ENCODE assay signal across 10 cellular contexts in genomic region chr2:226970362-226970761, GRCh38.
A peak's percentile ranks its signal among the peaks of the same experiment; 100 is the strongest.
DNase-seq lines count a peak whose midpoint lies in the region; ATAC-seq and TF ChIP-seq lines count a peak whose summit lies in the region.
"Had no signal": no experiment of that assay in that cellular context is flagged by ENCODE, and none has a peak within 500 bp of the region (broad histone marks: within the 10 kb centered on the region; RNA-seq: fewer than 3 reads in every experiment).

No MANE protein-coding gene starts in this region.

- no peak overlapping the region for H3K9ac ChIP-seq in endodermal cell (ENCODE audit: extremely low read depth, low read length, poor library complexity, severe bottlenecking)
- H3K9ac ChIP-seq: BLaER1 had no signal

- no peaks in the 10 kb centered on the region for H3K27me3 Mint-ChIP-seq in CD8-positive, alpha-beta T cell (ENCODE audit: low read depth)
- H3K27me3 Mint-ChIP-seq in activated naive CD8-positive, alpha-beta T cell treated with anti-CD3 and anti-CD28 coated beads, Interleukin-2, amount 10 ng/mL, durations not matched to agents 7 days and 5 days = no peaks in the 10 kb centered on the region
- H3K27me3 Mint-ChIP-seq in endodermal cell (ENCODE audit: insufficient read depth) = no peaks in the 10 kb centered on the region

- H3K27me3 ChIP-seq in CD8-positive, alpha-beta T cell (ENCODE audit: insufficient read depth, low read length) = no peaks in the 10 kb centered on the region
- no peaks in the 10 kb centered on the region for H3K27me3 ChIP-seq in endodermal cell (ENCODE audit: control insufficient read depth, insufficient read depth, low read length, poor library complexity, severe bottlenecking)
- no peaks in the 10 kb centered on the region for H3K27me3 ChIP-seq in effector memory CD4-positive, alpha-beta T cell (replicated peaks; ENCODE audit: control insufficient read depth, insufficient read depth, low read length, poor library complexity, severe bottlenecking)
- H3K27me3 ChIP-seq: BLaER1, tibial nerve had no signal

- CTCF ChIA-PET in CD8-positive, alpha-beta T cell (lab: Charles Lee) = no interaction called here

- no peak for ATAC-seq in CD8-positive, alpha-beta T cell
- peak; percentile 65 for ATAC-seq in GM19324 (IDR thresholded peaks at IDR 0.05; ENCODE audit: low FRiP score, unreplicated experiment)
- peak; percentile 38 for ATAC-seq in HG02981 (IDR thresholded peaks at IDR 0.05; ENCODE audit: unreplicated experiment)
- peak; percentile 20 for ATAC-seq in activated naive CD8-positive, alpha-beta T cell treated with anti-CD3 and anti-CD28 coated beads, Interleukin-2, amount 10 ng/mL, durations not matched to agents 7 days and 5 days (ENCODE audit: low read depth)

- H3K4me3 Mint-ChIP-seq in CD8-positive, alpha-beta T cell = peak overlapping the region; percentile 66
- peak overlapping the region; percentile 74 for H3K4me3 Mint-ChIP-seq in activated naive CD8-positive, alpha-beta T cell treated with anti-CD3 and anti-CD28 coated beads, Interleukin-2, amount 10 ng/mL, durations not matched to agents 7 days and 5 days
- H3K4me3 Mint-ChIP-seq in endodermal cell = no peak overlapping the region

- no peak overlapping the region for H3K27ac ChIP-seq in CD8-positive, alpha-beta T cell (ENCODE audit: low read depth, low read length)
- no peak overlapping the region for H3K27ac ChIP-seq in endodermal cell (ENCODE audit: low read depth, low read length)
- no peak overlapping the region for H3K27ac ChIP-seq in effector memory CD4-positive, alpha-beta T cell (ENCODE audit: insufficient read depth, low read length, poor library complexity, severe bottlenecking)
- H3K27ac ChIP-seq: BLaER1, tibial nerve had no signal

- H3K9me3 ChIP-seq in CD8-positive, alpha-beta T cell (ENCODE audit: low read length) = no peaks in the 10 kb centered on the region
- no peaks in the 10 kb centered on the region for H3K9me3 ChIP-seq in endodermal cell (ENCODE audit: control insufficient read depth, low read length)
- H3K9me3 ChIP-seq in effector memory CD4-positive, alpha-beta T cell (ENCODE audit: control insufficient read depth, low read length) = no peaks in the 10 kb centered on the region
- H3K9me3 ChIP-seq: BLaER1, tibial nerve had no signal

- no peaks in the 10 kb centered on the region for H3K9me3 Mint-ChIP-seq in CD8-positive, alpha-beta T cell
- no peaks in the 10 kb centered on the region for H3K9me3 Mint-ChIP-seq in activated naive CD8-positive, alpha-beta T cell treated with anti-CD3 and anti-CD28 coated beads, Interleukin-2, amount 10 ng/mL, durations not matched to agents 7 days and 5 days
- peaks cover 2% of the 10 kb centered on the region for H3K9me3 Mint-ChIP-seq in endodermal cell

- no peak for TF ChIP-seq CTCF in CD8-positive, alpha-beta T cell (IDR thresholded peaks at IDR 0.05)
- TF ChIP-seq CTCF in endodermal cell (conservative IDR thresholded peaks at IDR 0.05) = no peak

- H3K4me3 ChIP-seq in CD8-positive, alpha-beta T cell (ENCODE audit: low read depth, low read length) = no peak overlapping the region
- H3K4me3 ChIP-seq in endodermal cell (ENCODE audit: low read length) = no peak overlapping the region
- no peak overlapping the region for H3K4me3 ChIP-seq in effector memory CD4-positive, alpha-beta T cell (ENCODE audit: insufficient read depth, low read depth, low read length, poor library complexity, severe bottlenecking)
- H3K4me3 ChIP-seq: BLaER1, tibial nerve had no signal

- H3K4me1 ChIP-seq in CD8-positive, alpha-beta T cell (ENCODE audit: insufficient read depth, low read length) = peaks cover 6% of the 10 kb centered on the region
- peaks cover 5% of the 10 kb centered on the region for H3K4me1 ChIP-seq in endodermal cell (ENCODE audit: control insufficient read depth, insufficient read depth, low read length)
- no peaks in the 10 kb centered on the region for H3K4me1 ChIP-seq in effector memory CD4-positive, alpha-beta T cell (ENCODE audit: control insufficient read depth, insufficient read depth, low read length, poor library complexity, severe bottlenecking)
- H3K4me1 ChIP-seq: BLaER1 had no signal

- intact Hi-C loops in CD8-positive, alpha-beta T cell (cut with DNase I, micrococcal nuclease) = no loop called here

- H3K36me3 ChIP-seq in CD8-positive, alpha-beta T cell (ENCODE audit: insufficient read depth, low read length) = no peaks in the 10 kb centered on the region
- no peaks in the 10 kb centered on the region for H3K36me3 ChIP-seq in endodermal cell (ENCODE audit: control insufficient read depth, insufficient read depth, low read length)
- H3K36me3 ChIP-seq in effector memory CD4-positive, alpha-beta T cell (ENCODE audit: control insufficient read depth, insufficient read depth, low read length) = peaks cover 3% of the 10 kb centered on the region
- H3K36me3 ChIP-seq: BLaER1 had no signal

- peak overlapping the region; percentile 74 for H3K27ac Mint-ChIP-seq in CD8-positive, alpha-beta T cell
- H3K27ac Mint-ChIP-seq in activated naive CD8-positive, alpha-beta T cell treated with anti-CD3 and anti-CD28 coated beads, Interleukin-2, amount 10 ng/mL, durations not matched to agents 7 days and 5 days = peak overlapping the region; percentile 62
- H3K27ac Mint-ChIP-seq in endodermal cell = no peak overlapping the region

- WGBS in endodermal cell (ENCODE audit: insufficient coverage in 1 of 2, insufficient read length in 1 of 2), 2 experiments = 96 to 100% methylated on average over 2 to 3 of the region's 3 CpGs

- no peak for DNase-seq in CD8-positive, alpha-beta T cell
- DNase-seq in activated naive CD8-positive, alpha-beta T cell treated with anti-CD3 and anti-CD28 coated beads, Interleukin-2, amount 10 ng/mL, durations not matched to agents 7 days and 5 days = no peak
- DNase-seq in NCI-H2107 (lab: John Stamatoyannopoulos, UW) = no peak
- no peak for DNase-seq in endodermal cell
- DNase-seq in effector memory CD4-positive, alpha-beta T cell = no peak
- no peak for DNase-seq in NCI-H2227 (lab: John Stamatoyannopoulos, UW; ENCODE audit: unreplicated experiment)

- POLR2A ChIA-PET in CD8-positive, alpha-beta T cell (lab: Charles Lee) = interaction anchor here (1.1 kb wide), 1 partner anchor 17 kb away, joined by 4 read pairs; no protein-coding TSS in a partner anchor
- POLR2A ChIA-PET in activated naive CD8-positive, alpha-beta T cell treated with anti-CD3 and anti-CD28 coated beads, Interleukin-2, amount 10 ng/mL, durations not matched to agents 7 days and 5 days (lab: Charles Lee) = no interaction called here

- H3K4me1 Mint-ChIP-seq in CD8-positive, alpha-beta T cell (ENCODE audit: low read depth) = peaks cover 40% of the 10 kb centered on the region
- H3K4me1 Mint-ChIP-seq in activated naive CD8-positive, alpha-beta T cell treated with anti-CD3 and anti-CD28 coated beads, Interleukin-2, amount 10 ng/mL, durations not matched to agents 7 days and 5 days = peaks cover 36% of the 10 kb centered on the region
- peaks cover 4% of the 10 kb centered on the region for H3K4me1 Mint-ChIP-seq in endodermal cell

- H3K36me3 Mint-ChIP-seq in CD8-positive, alpha-beta T cell = peaks cover 16% of the 10 kb centered on the region
- peaks cover 11% of the 10 kb centered on the region for H3K36me3 Mint-ChIP-seq in activated naive CD8-positive, alpha-beta T cell treated with anti-CD3 and anti-CD28 coated beads, Interleukin-2, amount 10 ng/mL, durations not matched to agents 7 days and 5 days
- peaks cover 2% of the 10 kb centered on the region for H3K36me3 Mint-ChIP-seq in endodermal cell (ENCODE audit: low read depth)
